ENCODE assay signal across 21 cellular contexts in genomic region chr5:84306617-84307016, GRCh38.
DNase-seq lines count a peak whose midpoint lies in the region; ATAC-seq, FAIRE-seq and TF ChIP-seq lines count a peak whose summit lies in the region.
"Had no signal": no experiment of that assay in that cellular context is flagged by ENCODE, and none has a peak within 500 bp of the region (broad histone marks: within the 10 kb centered on the region; RNA-seq: fewer than 3 reads in every experiment).

No MANE protein-coding gene starts in this region.

- WGBS in mesenchymal stem cell = 25% methylated on average over 1 of the region's 1 CpG

- H2BK15ac ChIP-seq in mesenchymal stem cell (ENCODE audit: low read depth, poor library complexity, severe bottlenecking) = no peak overlapping the region

- H3K9ac ChIP-seq in astrocyte (ENCODE audit: low read length) (no peak overlapping the region), mesenchymal stem cell (ENCODE audit: low read length) (no peak overlapping the region)

- H4K8ac ChIP-seq in mesenchymal stem cell (ENCODE audit: low read length) = no peak overlapping the region

- no peak overlapping the region for H3K4me3 ChIP-seq in astrocyte (ENCODE audit: insufficient read depth, low read depth, low read length)
- no peak overlapping the region for H3K4me3 ChIP-seq in mesenchymal stem cell (ENCODE audit: insufficient read depth in 1 of 2, low read depth in 1 of 2, low read length in 2 of 2)
- no peak overlapping the region for H3K4me3 ChIP-seq in WERI-Rb-1 (ENCODE audit: low read depth, low read length)
- H3K4me3 ChIP-seq: HAP-1 had no signal

- H3K4ac ChIP-seq in mesenchymal stem cell (ENCODE audit: low read depth in 1 of 2, low read length in 2 of 2) = no peak overlapping the region

- no peaks in the 10 kb centered on the region for H4K20me1 ChIP-seq in astrocyte (ENCODE audit: insufficient read depth, low read length)

- H3K27ac Mint-ChIP-seq in astrocyte (ENCODE audit: unreplicated experiment) (no peak overlapping the region), Calu3 (ENCODE audit: unreplicated experiment) (no peak overlapping the region)
- H3K27ac Mint-ChIP-seq: B cell; CD4-positive, alpha-beta T cell; HFFc6; IgD-negative memory B cell had no signal

- H3K14ac ChIP-seq in mesenchymal stem cell (ENCODE audit: low read length in 2 of 2) = no peak overlapping the region

- CTCF ChIA-PET in Calu3 (lab: Charles Lee) = no interaction called here

- H3K27ac ChIP-seq in astrocyte (ENCODE audit: low read depth, low read length) (peak overlapping the region; percentile 1), mesenchymal stem cell (ENCODE audit: low read length, poor library complexity, severe bottlenecking) (peak overlapping the region; percentile 49), WERI-Rb-1 (no peak overlapping the region)

- H2BK12ac ChIP-seq in mesenchymal stem cell (ENCODE audit: low read length in 2 of 2) = no peak overlapping the region

- H3K27me3 Mint-ChIP-seq in astrocyte (ENCODE audit: low read depth, unreplicated experiment) (no peaks in the 10 kb centered on the region), Calu3 (ENCODE audit: unreplicated experiment) (no peaks in the 10 kb centered on the region)
- H3K27me3 Mint-ChIP-seq: B cell; CD4-positive, alpha-beta T cell; IgD-negative memory B cell had no signal

- intact Hi-C loops in Calu3 (cut with micrococcal nuclease; ENCODE audit: unreplicated experiment) = no loop called here

- DNase-seq in ELR (ENCODE audit: low read depth) (peak; percentile 8), M059J (ENCODE audit: low read depth) (peak; percentile 60), astrocyte (ENCODE audit: low read depth) (peak; percentile 80), mesenchymal stem cell (no peak), Calu3 (no peak), WERI-Rb-1 (no peak)
- DNase-seq: ACHN; C1 segment of cervical spinal cord; CD4-positive, alpha-beta T cell; DMS79; EL; GDM1; GOT3; HFFc6 had no signal

- peaks cover 15% of the 10 kb centered on the region for H3K4me1 Mint-ChIP-seq in astrocyte (ENCODE audit: low read depth, unreplicated experiment)
- peaks cover 13% of the 10 kb centered on the region for H3K4me1 Mint-ChIP-seq in Calu3 (ENCODE audit: low read depth, unreplicated experiment)
- H3K4me1 Mint-ChIP-seq: B cell, IgD-negative memory B cell had no signal

- no peak overlapping the region for H2AFZ ChIP-seq in astrocyte (ENCODE audit: low read depth, low read length)
- no peak overlapping the region for H2AFZ ChIP-seq in mesenchymal stem cell (ENCODE audit: low read depth, low read length)

- no peaks in the 10 kb centered on the region for H3K36me3 ChIP-seq in astrocyte (ENCODE audit: insufficient read depth, low read length)
- H3K36me3 ChIP-seq in mesenchymal stem cell (ENCODE audit: control insufficient read depth in 1 of 2, insufficient read depth in 2 of 2, low read depth in 1 of 2, low read length in 2 of 2) = no peaks in the 10 kb centered on the region
- no peaks in the 10 kb centered on the region for H3K36me3 ChIP-seq in WERI-Rb-1
- H3K36me3 ChIP-seq: HAP-1 had no signal

- H3K4me3 Mint-ChIP-seq in astrocyte (ENCODE audit: unreplicated experiment) = no peak overlapping the region
- H3K4me3 Mint-ChIP-seq in Calu3 (ENCODE audit: low read depth, unreplicated experiment) = no peak overlapping the region
- H3K4me3 Mint-ChIP-seq: B cell; CD4-positive, alpha-beta T cell; HFFc6; IgD-negative memory B cell had no signal

- H3K9me3 Mint-ChIP-seq in astrocyte (ENCODE audit: unreplicated experiment) = peaks cover 4% of the 10 kb centered on the region
- no peaks in the 10 kb centered on the region for H3K9me3 Mint-ChIP-seq in Calu3 (ENCODE audit: low read depth, unreplicated experiment)

- H3K9me3 ChIP-seq in astrocyte (ENCODE audit: insufficient read depth, low read depth, low read length) = no peaks in the 10 kb centered on the region
- no peaks in the 10 kb centered on the region for H3K9me3 ChIP-seq in mesenchymal stem cell (ENCODE audit: control insufficient read depth, low read length)
- H3K9me3 ChIP-seq in WERI-Rb-1 (ENCODE audit: severe bottlenecking) = no peaks in the 10 kb centered on the region
- H3K9me3 ChIP-seq: HAP-1 had no signal

- H4K91ac ChIP-seq in mesenchymal stem cell (ENCODE audit: low read length) = no peak overlapping the region

- H3K4me1 ChIP-seq in astrocyte (ENCODE audit: insufficient read depth, low read length) (peaks cover 19% of the 10 kb centered on the region), mesenchymal stem cell (ENCODE audit: control insufficient read depth, insufficient read depth, low read depth, low read length) (no peaks in the 10 kb centered on the region)
- H3K4me1 ChIP-seq: HAP-1 had no signal

- H3K27me3 ChIP-seq in astrocyte (ENCODE audit: insufficient read depth, low read length) = no peaks in the 10 kb centered on the region
- no peaks in the 10 kb centered on the region for H3K27me3 ChIP-seq in mesenchymal stem cell (ENCODE audit: control insufficient read depth in 1 of 2, insufficient read depth in 1 of 2, low read length in 2 of 2)
- H3K27me3 ChIP-seq in WERI-Rb-1 (ENCODE audit: insufficient read depth, low read depth, severe bottlenecking) = no peaks in the 10 kb centered on the region

- H3K23ac ChIP-seq in mesenchymal stem cell (ENCODE audit: low read length in 2 of 2) = no peak overlapping the region

- TF ChIP-seq CTCF in astrocyte (IDR thresholded peaks at IDR 0.05; ENCODE audit: insufficient read depth, low read depth, low read length) (no peak), Calu3 (IDR thresholded peaks at IDR 0.05; ENCODE audit: unreplicated experiment) (no peak), WERI-Rb-1 (IDR thresholded peaks at IDR 0.05; ENCODE audit: low read depth, low read length) (no peak)

- H2BK120ac ChIP-seq in mesenchymal stem cell (ENCODE audit: low read depth, low read length) = no peak overlapping the region

- ATAC-seq in HG02759 (IDR thresholded peaks at IDR 0.05; ENCODE audit: unreplicated experiment) (no peak), HG03432 (IDR thresholded peaks at IDR 0.05; ENCODE audit: unreplicated experiment) (no peak)

- peaks cover 61% of the 10 kb centered on the region for H3K79me2 ChIP-seq in astrocyte (ENCODE audit: insufficient read depth, low read length)

- H2BK5ac ChIP-seq in mesenchymal stem cell (ENCODE audit: low read depth, low read length, poor library complexity, severe bottlenecking) = no peak overlapping the region

- peaks cover 3% of the 10 kb centered on the region for H3K79me1 ChIP-seq in mesenchymal stem cell (replicated peaks; ENCODE audit: low read length, poor library complexity, severe bottlenecking)

- no peak overlapping the region for H2AK5ac ChIP-seq in mesenchymal stem cell (ENCODE audit: low read length, severe bottlenecking)

- peak overlapping the region in 1 of 2 experiments; percentile 34 for H3K18ac ChIP-seq in mesenchymal stem cell (ENCODE audit: low read depth in 1 of 2, low read length in 2 of 2)

- no peak for FAIRE-seq in astrocyte (lab: Jason Lieb, UNC)
- FAIRE-seq: GM12892, GM19239 had no signal

- BruUV-seq in Calu3 (replicated peaks; lab: Mats Ljungman, UMichigan) = no TSS peak

- peak overlapping the region; percentile 20 for H3K4me2 ChIP-seq in astrocyte (ENCODE audit: low read length)
- no peak overlapping the region for H3K4me2 ChIP-seq in mesenchymal stem cell (ENCODE audit: low read length, poor library complexity, severe bottlenecking)

- peaks cover 6% of the 10 kb centered on the region for H3K36me3 Mint-ChIP-seq in astrocyte (ENCODE audit: low read depth, unreplicated experiment)
- no peaks in the 10 kb centered on the region for H3K36me3 Mint-ChIP-seq in Calu3 (ENCODE audit: insufficient read depth, unreplicated experiment)
- H3K36me3 Mint-ChIP-seq: IgD-negative memory B cell had no signal

Comparison
In these comparisons a context has a peak if more than half of its experiments do, and no peak if none do; other contexts are left out.
1. DNase-seq: peak in ELR (single experiment), M059J (single experiment) and astrocyte (single experiment); none in mesenchymal stem cell (single experiment), Calu3 (single experiment) and WERI-Rb-1 (single experiment).